Comparison of ENCODE assay signal across 8 cellular contexts in genomic region chr2:171522057-171522803, GRCh38. TPM values are rescaled to one million over a fixed set of nuclear protein-coding genes. Genes with fewer than 3 reads are reported as not detected.
DNase-seq lines count a peak whose midpoint lies in the region; TF ChIP-seq lines count a peak whose summit lies in the region.

Gene CYBRD1 (plus strand): TSS chr2:171522474. CDS start chr2:171522546, 72 bp downstream.

- CTCF ChIA-PET in activated CD4-positive, alpha-beta T cell treated with anti-CD3 and anti-CD28 coated beads, Interleukin-2, amount 10 ng/mL, durations not matched to agents 7 days and 5 days (lab: Charles Lee) = interaction anchor here (0.5 kb wide), 2 partner anchors 389 to 502 kb away, joined by 3 to 5 read pairs; no protein-coding TSS in a partner anchor

- peak within 1 kb of the TSS; percentile 46 for H3K9ac ChIP-seq in trophoblast cell (ENCODE audit: low read length)

- intact Hi-C loops in left ventricle myocardium inferior (cut with micrococcal nuclease) = no loop called here

- peaks cover 14% of the 10 kb centered on the region for H3K4me1 Mint-ChIP-seq in activated CD4-positive, alpha-beta T cell treated with anti-CD3 and anti-CD28 coated beads, Interleukin-2, amount 10 ng/mL, durations not matched to agents 7 days and 5 days

- no peaks in the 10 kb centered on the region for H3K9me3 Mint-ChIP-seq in activated CD4-positive, alpha-beta T cell treated with anti-CD3 and anti-CD28 coated beads, Interleukin-2, amount 10 ng/mL, durations not matched to agents 7 days and 5 days

- H3K4me3 Mint-ChIP-seq in activated CD4-positive, alpha-beta T cell treated with anti-CD3 and anti-CD28 coated beads, Interleukin-2, amount 10 ng/mL, durations not matched to agents 7 days and 5 days = peak within 1 kb of the TSS; percentile 77

- peak within 1 kb of the TSS; percentile 100 for H3K4me2 ChIP-seq in trophoblast cell (ENCODE audit: low read length)

- H3K79me1 ChIP-seq in trophoblast cell (ENCODE audit: low read length) = peaks cover 3% of the 10 kb centered on the region

- H3K4me1 ChIP-seq in left ventricle myocardium inferior (peaks cover 52% of the 10 kb centered on the region), trophoblast cell (ENCODE audit: control insufficient read depth in 1 of 2, insufficient read depth in 2 of 2, low read length in 2 of 2) (peaks cover 5 to 7% of the 10 kb centered on the region in 2 experiments)

- H2AFZ ChIP-seq in trophoblast cell (ENCODE audit: insufficient read depth, low read length, poor library complexity) = peak within 1 kb of the TSS; percentile 4

- H3K27ac Mint-ChIP-seq in activated CD4-positive, alpha-beta T cell treated with anti-CD3 and anti-CD28 coated beads, Interleukin-2, amount 10 ng/mL, durations not matched to agents 7 days and 5 days = peak within 1 kb of the TSS; percentile 59

- POLR2A ChIA-PET in activated CD4-positive, alpha-beta T cell treated with anti-CD3 and anti-CD28 coated beads, Interleukin-2, amount 10 ng/mL, durations not matched to agents 7 days and 5 days (lab: Charles Lee) = no interaction called here

- H3K27me3 ChIP-seq in left ventricle myocardium inferior (ENCODE audit: low read depth) (no peaks in the 10 kb centered on the region), trophoblast cell (ENCODE audit: insufficient read depth, low read length) (peaks cover 20% of the 10 kb centered on the region)

- no peaks in the 10 kb centered on the region for H3K36me3 Mint-ChIP-seq in activated CD4-positive, alpha-beta T cell treated with anti-CD3 and anti-CD28 coated beads, Interleukin-2, amount 10 ng/mL, durations not matched to agents 7 days and 5 days (ENCODE audit: low read depth)

- peaks cover 55% of the 10 kb centered on the region for H3K27me3 Mint-ChIP-seq in activated CD4-positive, alpha-beta T cell treated with anti-CD3 and anti-CD28 coated beads, Interleukin-2, amount 10 ng/mL, durations not matched to agents 7 days and 5 days

- no peak within 1 kb of the TSS for H3K23ac ChIP-seq in trophoblast cell (ENCODE audit: low read length)

- H4K12ac ChIP-seq in trophoblast cell (ENCODE audit: low read depth, low read length) = peak within 1 kb of the TSS; percentile 46

- no peak within 1 kb of the TSS for H2AK5ac ChIP-seq in trophoblast cell (ENCODE audit: low read length)

- no peak for DNase-seq in activated CD4-positive, alpha-beta T cell treated with anti-CD3 and anti-CD28 coated beads, Interleukin-2, amount 10 ng/mL, durations not matched to agents 7 days and 5 days
- DNase-seq in activated CD4-positive, alpha-beta T cell treated with anti-CD3 and anti-CD28 coated beads, Interleukin-2, amount 50 U/mL, for 1 hour = no peak
- DNase-seq in HFF-Myc (ENCODE audit: extremely low read depth, low read depth) (no peak), NCI-H510A (lab: John Stamatoyannopoulos, UW) (peak; percentile 2), left ventricle myocardium inferior (peak; percentile 90), trophoblast cell (peak in 1 of 2 donors; percentile 42), NCI-H1092 treated with DMSO at 0.1 percent for 48 hours (lab: John Stamatoyannopoulos, UW) (no peak)

- H2BK5ac ChIP-seq in trophoblast cell (ENCODE audit: low read depth, low read length, poor library complexity) = no peak within 1 kb of the TSS

- H4K91ac ChIP-seq in trophoblast cell (ENCODE audit: low read depth, low read length) = no peak within 1 kb of the TSS

- WGBS in trophoblast cell (ENCODE audit: extremely low coverage, insufficient coverage, insufficient read length) = no CpG with 5 or more reads among the region's 46 CpGs

- no peak within 1 kb of the TSS for H2BK120ac ChIP-seq in trophoblast cell (ENCODE audit: insufficient read depth, low read length, poor library complexity)

- H3K27ac ChIP-seq in angular gyrus (ENCODE audit: low read depth, low read length) (peak within 1 kb of the TSS; percentile 85), left ventricle myocardium inferior (replicated peaks) (peak within 1 kb of the TSS; percentile 95), trophoblast cell (ENCODE audit: low read depth, low read length) (no peak within 1 kb of the TSS)

- H3K4me3 ChIP-seq in HFF-Myc (replicated peaks; ENCODE audit: low read depth, low read length) (peak within 1 kb of the TSS; percentile 72), left ventricle myocardium inferior (peak within 1 kb of the TSS; percentile 86), trophoblast cell (ENCODE audit: low read depth, low read length) (peak within 1 kb of the TSS; percentile 73)

- TF ChIP-seq CTCF in HFF-Myc (IDR thresholded peaks at IDR 0.05; ENCODE audit: low read depth, low read length, missing control alignments) (no peak), left ventricle myocardium inferior (IDR thresholded peaks at IDR 0.05; ENCODE audit: borderline replicate concordance) (no peak)

- H3K18ac ChIP-seq in trophoblast cell (ENCODE audit: low read length) = peak within 1 kb of the TSS; percentile 60

- peak within 1 kb of the TSS; percentile 0 for H4K8ac ChIP-seq in trophoblast cell (ENCODE audit: low read depth, low read length)

- H2BK12ac ChIP-seq in trophoblast cell (ENCODE audit: low read length) = no peak within 1 kb of the TSS

- no peaks in the 10 kb centered on the region for H3K9me3 ChIP-seq in left ventricle myocardium inferior (replicated peaks)
- no peaks in the 10 kb centered on the region for H3K9me3 ChIP-seq in trophoblast cell (ENCODE audit: insufficient read depth, low read depth, low read length)

- H3K14ac ChIP-seq in trophoblast cell (ENCODE audit: low read length) = peak within 1 kb of the TSS; percentile 62

- peaks cover 1% of the 10 kb centered on the region for H3K79me2 ChIP-seq in trophoblast cell (ENCODE audit: control insufficient read depth, insufficient read depth, low read length, poor library complexity)

- H3K36me3 ChIP-seq in left ventricle myocardium inferior (no peaks in the 10 kb centered on the region), trophoblast cell (ENCODE audit: control insufficient read depth in 1 of 2, insufficient read depth in 2 of 2, low read length in 2 of 2) (no peaks in the 10 kb centered on the region)

- no peak within 1 kb of the TSS for H3K4ac ChIP-seq in trophoblast cell (ENCODE audit: low read depth, low read length)

RNA-seq across cellular contexts. Expression of gene CYBRD1, which starts in this region (rescaled TPM):
- total RNA-seq in activated CD4-positive, alpha-beta T cell treated with anti-CD3 and anti-CD28 coated beads, Interleukin-2, amount 10 ng/mL, durations not matched to agents 7 days and 5 days = under 1 TPM; 0.31 to 0.45 TPM
- 48.4 TPM for total RNA-seq in left ventricle myocardium inferior
- polyA plus RNA-seq in trophoblast cell (2013) = 1.1 and 1.2 TPM in 2 replicates

Comparison
In these comparisons a context has a peak if more than half of its experiments do, and no peak if none do; other contexts are left out.
1. RNA of gene CYBRD1 (total RNA-seq): 48.4 TPM in left ventricle myocardium inferior (single experiment); 0.31 to 0.45 TPM in activated CD4-positive, alpha-beta T cell treated with anti-CD3 and anti-CD28 coated beads, Interleukin-2, amount 10 ng/mL, durations not matched to agents 7 days and 5 days; every median in the first group is over 10 times any median in the second.
2. DNase-seq: peak in NCI-H510A (single experiment) and left ventricle myocardium inferior (single experiment); none in activated CD4-positive, alpha-beta T cell treated with anti-CD3 and anti-CD28 coated beads, Interleukin-2, amount 10 ng/mL, durations not matched to agents 7 days and 5 days (single experiment), activated CD4-positive, alpha-beta T cell treated with anti-CD3 and anti-CD28 coated beads, Interleukin-2, amount 50 U/mL, for 1 hour (single experiment), HFF-Myc (single experiment) and NCI-H1092 treated with DMSO at 0.1 percent for 48 hours (single experiment).
3. Peak in every context shown above with its lines, with median percentiles within 50 percentile points of each other: H3K4me3 ChIP-seq.